22 cellular contexts compared by ENCODE assay signal in genomic region chr1:20950689-20951088, GRCh38.
"Had no signal": no experiment of that assay in that cellular context is flagged by ENCODE, and none has a peak within 500 bp of the region (broad histone marks: within the 10 kb centered on the region; RNA-seq: fewer than 3 reads in every experiment).

No MANE protein-coding gene starts in this region.

- H3K9me3 ChIP-seq: gastrocnemius medialis, right atrium auricular region, tibial nerve had no signal

- H3K4me1 Mint-ChIP-seq: activated CD4-positive, alpha-beta T cell treated with anti-CD3 and anti-CD28 coated beads, Interleukin-2, amount 10 ng/mL, durations not matched to agents 7 days and 5 days; naive thymus-derived CD8-positive, alpha-beta T cell had no signal

- H3K4me3 ChIP-seq: cardiac muscle cell, gastrocnemius medialis, right atrium auricular region, skin epidermis, tibial nerve had no signal

- H3K27ac Mint-ChIP-seq: activated CD4-positive, alpha-beta T cell treated with anti-CD3 and anti-CD28 coated beads, Interleukin-2, amount 10 ng/mL, durations not matched to agents 7 days and 5 days; activated CD8-positive, alpha-beta T cell treated with anti-CD3 and anti-CD28 coated beads, Interleukin-2, amount 10 ng/mL, durations not matched to agents 7 days and 5 days; stimulated activated naive CD8-positive, alpha-beta T cell treated with anti-CD3 and anti-CD28 coated beads, Interleukin-15, Interleukin-2, amounts not matched to agents 100 ng/mL and 50 ng/mL, for 24 hours had no signal

- H3K27me3 ChIP-seq: cardiac muscle cell, gastrocnemius medialis, right atrium auricular region, tibial nerve had no signal

- H3K4me3 Mint-ChIP-seq: activated CD4-positive, alpha-beta T cell treated with anti-CD3 and anti-CD28 coated beads, Interleukin-2, amount 10 ng/mL, durations not matched to agents 7 days and 5 days; activated CD8-positive, alpha-beta T cell treated with anti-CD3 and anti-CD28 coated beads, Interleukin-2, amount 10 ng/mL, durations not matched to agents 7 days and 5 days; activated T-cell treated with anti-CD3 and anti-CD28 coated beads, Interleukin-2, amount 50 U/mL, for 4 hours; dendritic cell treated with granulocyte-macrophage colony-stimulating factor and Interleukin-4, amounts not matched to agents 40 ng/mL and 50 ng/mL, for 4 days; naive thymus-derived CD8-positive, alpha-beta T cell; stimulated activated naive CD8-positive, alpha-beta T cell treated with anti-CD3 and anti-CD28 coated beads, Interleukin-15, Interleukin-2, amounts not matched to agents 100 ng/mL and 50 ng/mL, for 24 hours had no signal

- FAIRE-seq: astrocyte, urothelium cell line had no signal

- DNase-seq: activated CD4-positive, alpha-beta T cell treated with anti-CD3 and anti-CD28 coated beads, Interleukin-2, amount 10 ng/mL, durations not matched to agents 7 days and 5 days; activated CD8-positive, alpha-beta T cell treated with anti-CD3 and anti-CD28 coated beads, Interleukin-2, amount 10 ng/mL, durations not matched to agents 7 days and 5 days; activated effector memory CD4-positive, alpha-beta T cell treated with Interleukin-2 at 50 U/mL for 16 hours; activated naive CD4-positive, alpha-beta T cell treated with anti-CD3 and anti-CD28 coated beads, Interleukin-2, amount 50 U/mL, for 16 hours; activated T-cell treated with anti-CD3 and anti-CD28 coated beads, Interleukin-2, amount 50 U/mL, for 4 hours; effector memory CD4-positive, alpha-beta T cell; gastrocnemius medialis; head of caudate nucleus; kidney glomerular epithelial cell; naive thymus-derived CD8-positive, alpha-beta T cell; T-helper 1 cell; T-helper 9 cell had no signal

- H3K27me3 Mint-ChIP-seq: activated CD4-positive, alpha-beta T cell treated with anti-CD3 and anti-CD28 coated beads, Interleukin-2, amount 10 ng/mL, durations not matched to agents 7 days and 5 days; dendritic cell treated with granulocyte-macrophage colony-stimulating factor and Interleukin-4, amounts not matched to agents 40 ng/mL and 50 ng/mL, for 4 days; naive thymus-derived CD8-positive, alpha-beta T cell; stimulated activated naive CD8-positive, alpha-beta T cell treated with anti-CD3 and anti-CD28 coated beads, Interleukin-15, Interleukin-2, amounts not matched to agents 100 ng/mL and 50 ng/mL, for 24 hours had no signal

- ATAC-seq: activated CD8-positive, alpha-beta T cell treated with anti-CD3 and anti-CD28 coated beads, Interleukin-2, amount 10 ng/mL, durations not matched to agents 7 days and 5 days; activated T-cell treated with anti-CD3 and anti-CD28 coated beads, Interleukin-2, amount 50 U/mL, for 4 hours; naive thymus-derived CD8-positive, alpha-beta T cell; SK-N-SH treated with all-trans-retinoic acid at 6 μM for 48 hours had no signal

- H3K9me3 Mint-ChIP-seq: activated CD4-positive, alpha-beta T cell treated with anti-CD3 and anti-CD28 coated beads, Interleukin-2, amount 10 ng/mL, durations not matched to agents 7 days and 5 days; activated T-cell treated with anti-CD3 and anti-CD28 coated beads, Interleukin-2, amount 50 U/mL, for 4 hours; dendritic cell treated with granulocyte-macrophage colony-stimulating factor and Interleukin-4, amounts not matched to agents 40 ng/mL and 50 ng/mL, for 4 days; naive thymus-derived CD8-positive, alpha-beta T cell; stimulated activated naive CD8-positive, alpha-beta T cell treated with anti-CD3 and anti-CD28 coated beads, Interleukin-15, Interleukin-2, amounts not matched to agents 100 ng/mL and 50 ng/mL, for 24 hours had no signal

- H3K4me1 ChIP-seq: right atrium auricular region, tibial nerve had no signal

- H3K27ac ChIP-seq: cardiac muscle cell, epithelial cell of prostate, right atrium auricular region, skin epidermis, tibial nerve had no signal

- H3K36me3 ChIP-seq: cardiac muscle cell, gastrocnemius medialis, right atrium auricular region had no signal
